In the genomic region with DNA sequence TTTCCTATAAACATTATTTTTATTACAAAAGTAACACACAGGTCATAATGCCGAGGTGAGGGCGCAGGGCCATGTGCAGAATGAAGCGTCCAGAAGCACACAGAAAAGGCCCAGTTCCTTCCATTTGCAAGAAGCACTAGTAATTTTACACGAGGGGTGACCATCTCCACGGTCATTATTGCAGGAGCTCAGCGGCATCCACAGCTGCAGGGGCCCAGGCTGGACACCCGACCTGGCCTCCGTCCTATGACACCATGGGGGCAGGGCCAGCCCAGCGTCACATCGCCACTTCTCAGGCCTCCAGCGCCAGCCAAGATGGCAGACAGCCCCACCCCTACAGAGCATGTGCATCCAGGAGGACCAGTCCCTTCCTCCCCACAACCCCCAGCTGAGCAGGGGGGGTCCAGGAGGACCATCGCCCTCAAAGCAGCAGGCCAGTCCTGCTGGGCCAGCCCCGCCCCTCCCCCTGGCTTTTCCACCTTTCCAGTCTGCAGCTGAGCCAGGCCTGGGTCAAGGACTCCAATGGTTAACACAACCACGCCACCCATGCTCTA, we compare ENCODE assay signal across 1 cellular context.
TF ChIP-seq lines count a peak whose summit lies in the region.

No MANE protein-coding gene starts in this region.

TF ChIP-seq in HepG2, 621 proteins besides CTCF, POLR2A, EP300 and RAD21 (continued from another document and continues in another):
- no peak; the same call in 1 of the 2 replicates for TF ChIP-seq BORCS8-MEF2B (CRISPR knock-in tag; IDR thresholded peaks at IDR 0.05)
- TF ChIP-seq, protein P1, sequence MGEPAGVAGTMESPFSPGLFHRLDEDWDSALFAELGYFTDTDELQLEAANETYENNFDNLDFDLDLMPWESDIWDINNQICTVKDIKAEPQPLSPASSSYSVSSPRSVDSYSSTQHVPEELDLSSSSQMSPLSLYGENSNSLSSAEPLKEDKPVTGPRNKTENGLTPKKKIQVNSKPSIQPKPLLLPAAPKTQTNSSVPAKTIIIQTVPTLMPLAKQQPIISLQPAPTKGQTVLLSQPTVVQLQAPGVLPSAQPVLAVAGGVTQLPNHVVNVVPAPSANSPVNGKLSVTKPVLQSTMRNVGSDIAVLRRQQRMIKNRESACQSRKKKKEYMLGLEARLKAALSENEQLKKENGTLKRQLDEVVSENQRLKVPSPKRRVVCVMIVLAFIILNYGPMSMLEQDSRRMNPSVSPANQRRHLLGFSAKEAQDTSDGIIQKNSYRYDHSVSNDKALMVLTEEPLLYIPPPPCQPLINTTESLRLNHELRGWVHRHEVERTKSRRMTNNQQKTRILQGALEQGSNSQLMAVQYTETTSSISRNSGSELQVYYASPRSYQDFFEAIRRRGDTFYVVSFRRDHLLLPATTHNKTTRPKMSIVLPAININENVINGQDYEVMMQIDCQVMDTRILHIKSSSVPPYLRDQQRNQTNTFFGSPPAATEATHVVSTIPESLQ (CRISPR knock-in tag; conservative IDR thresholded peaks at IDR 0.05) = no peak
- no peak for TF ChIP-seq HOXA7 (CRISPR knock-in tag; IDR thresholded peaks at IDR 0.05)
- TF ChIP-seq, protein P2, sequence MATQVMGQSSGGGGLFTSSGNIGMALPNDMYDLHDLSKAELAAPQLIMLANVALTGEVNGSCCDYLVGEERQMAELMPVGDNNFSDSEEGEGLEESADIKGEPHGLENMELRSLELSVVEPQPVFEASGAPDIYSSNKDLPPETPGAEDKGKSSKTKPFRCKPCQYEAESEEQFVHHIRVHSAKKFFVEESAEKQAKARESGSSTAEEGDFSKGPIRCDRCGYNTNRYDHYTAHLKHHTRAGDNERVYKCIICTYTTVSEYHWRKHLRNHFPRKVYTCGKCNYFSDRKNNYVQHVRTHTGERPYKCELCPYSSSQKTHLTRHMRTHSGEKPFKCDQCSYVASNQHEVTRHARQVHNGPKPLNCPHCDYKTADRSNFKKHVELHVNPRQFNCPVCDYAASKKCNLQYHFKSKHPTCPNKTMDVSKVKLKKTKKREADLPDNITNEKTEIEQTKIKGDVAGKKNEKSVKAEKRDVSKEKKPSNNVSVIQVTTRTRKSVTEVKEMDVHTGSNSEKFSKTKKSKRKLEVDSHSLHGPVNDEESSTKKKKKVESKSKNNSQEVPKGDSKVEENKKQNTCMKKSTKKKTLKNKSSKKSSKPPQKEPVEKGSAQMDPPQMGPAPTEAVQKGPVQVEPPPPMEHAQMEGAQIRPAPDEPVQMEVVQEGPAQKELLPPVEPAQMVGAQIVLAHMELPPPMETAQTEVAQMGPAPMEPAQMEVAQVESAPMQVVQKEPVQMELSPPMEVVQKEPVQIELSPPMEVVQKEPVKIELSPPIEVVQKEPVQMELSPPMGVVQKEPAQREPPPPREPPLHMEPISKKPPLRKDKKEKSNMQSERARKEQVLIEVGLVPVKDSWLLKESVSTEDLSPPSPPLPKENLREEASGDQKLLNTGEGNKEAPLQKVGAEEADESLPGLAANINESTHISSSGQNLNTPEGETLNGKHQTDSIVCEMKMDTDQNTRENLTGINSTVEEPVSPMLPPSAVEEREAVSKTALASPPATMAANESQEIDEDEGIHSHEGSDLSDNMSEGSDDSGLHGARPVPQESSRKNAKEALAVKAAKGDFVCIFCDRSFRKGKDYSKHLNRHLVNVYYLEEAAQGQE (IDR thresholded peaks at IDR 0.05; ENCODE audit: borderline replicate concordance in 1 of 2, low read depth in 1 of 2, low read length in 2 of 2) = no peak
- TF ChIP-seq ZBTB26 (CRISPR knock-in tag; IDR thresholded peaks at IDR 0.05; ENCODE audit: borderline replicate concordance) = no peak
- TF ChIP-seq ZSCAN22 (CRISPR knock-in tag; IDR thresholded peaks at IDR 0.05) = no peak
- TF ChIP-seq NFKB2 (CRISPR knock-in tag; IDR thresholded peaks at IDR 0.05; ENCODE audit: borderline replicate concordance) = peak; percentile 16; the same call in 1 of the 2 replicates
- no peak for TF ChIP-seq BRD4 (CRISPR knock-in tag; IDR thresholded peaks at IDR 0.05)
- TF ChIP-seq CSRNP1 (CRISPR knock-in tag; IDR thresholded peaks at IDR 0.05) = peak; percentile 6; the same call in 1 of the 2 replicates
- no peak for TF ChIP-seq ZFP82 (CRISPR knock-in tag; IDR thresholded peaks at IDR 0.05; ENCODE audit: borderline replicate concordance)
- TF ChIP-seq MAZ (IDR thresholded peaks at IDR 0.05; ENCODE audit: borderline replicate concordance, low read depth, low read length) = no peak
- no peak for TF ChIP-seq MAZ (CRISPR knock-in tag; IDR thresholded peaks at IDR 0.05; ENCODE audit: low read depth)
- no peak for TF ChIP-seq GABPA (IDR thresholded peaks at IDR 0.05; ENCODE audit: low read depth, low read length)
- no peak for TF ChIP-seq GABPA (CRISPR knock-in tag; IDR thresholded peaks at IDR 0.05; ENCODE audit: low read depth)
- TF ChIP-seq MED1 (CRISPR knock-in tag; IDR thresholded peaks at IDR 0.05) = no peak
- TF ChIP-seq, protein P3, sequence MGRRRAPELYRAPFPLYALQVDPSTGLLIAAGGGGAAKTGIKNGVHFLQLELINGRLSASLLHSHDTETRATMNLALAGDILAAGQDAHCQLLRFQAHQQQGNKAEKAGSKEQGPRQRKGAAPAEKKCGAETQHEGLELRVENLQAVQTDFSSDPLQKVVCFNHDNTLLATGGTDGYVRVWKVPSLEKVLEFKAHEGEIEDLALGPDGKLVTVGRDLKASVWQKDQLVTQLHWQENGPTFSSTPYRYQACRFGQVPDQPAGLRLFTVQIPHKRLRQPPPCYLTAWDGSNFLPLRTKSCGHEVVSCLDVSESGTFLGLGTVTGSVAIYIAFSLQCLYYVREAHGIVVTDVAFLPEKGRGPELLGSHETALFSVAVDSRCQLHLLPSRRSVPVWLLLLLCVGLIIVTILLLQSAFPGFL (CRISPR knock-in tag; IDR thresholded peaks at IDR 0.05) = no peak
- TF ChIP-seq NPAS2 (CRISPR knock-in tag; IDR thresholded peaks at IDR 0.05; ENCODE audit: borderline replicate concordance) = no peak
- no peak for TF ChIP-seq GFI1 (CRISPR knock-in tag; IDR thresholded peaks at IDR 0.05; ENCODE audit: borderline replicate concordance)
- no peak for TF ChIP-seq IKZF5 (CRISPR knock-in tag; IDR thresholded peaks at IDR 0.05)
- TF ChIP-seq AKAP8 (CRISPR knock-in tag; IDR thresholded peaks at IDR 0.05) = peak; percentile 100
- no peak for TF ChIP-seq ZSCAN12 (CRISPR knock-in tag; IDR thresholded peaks at IDR 0.05)
- TF ChIP-seq KMT2B (CRISPR knock-in tag; IDR thresholded peaks at IDR 0.05) = no peak
- TF ChIP-seq TMF1 (CRISPR knock-in tag; IDR thresholded peaks at IDR 0.05; ENCODE audit: low read depth) = 0 out of 2 replicates have a peak, but pooled peaks have one; percentile 21
- TF ChIP-seq AGO2 (optimal IDR thresholded peaks at IDR 0.05; ENCODE audit: low read depth, low read length) = peak; percentile 88
- TF ChIP-seq, protein P4, sequence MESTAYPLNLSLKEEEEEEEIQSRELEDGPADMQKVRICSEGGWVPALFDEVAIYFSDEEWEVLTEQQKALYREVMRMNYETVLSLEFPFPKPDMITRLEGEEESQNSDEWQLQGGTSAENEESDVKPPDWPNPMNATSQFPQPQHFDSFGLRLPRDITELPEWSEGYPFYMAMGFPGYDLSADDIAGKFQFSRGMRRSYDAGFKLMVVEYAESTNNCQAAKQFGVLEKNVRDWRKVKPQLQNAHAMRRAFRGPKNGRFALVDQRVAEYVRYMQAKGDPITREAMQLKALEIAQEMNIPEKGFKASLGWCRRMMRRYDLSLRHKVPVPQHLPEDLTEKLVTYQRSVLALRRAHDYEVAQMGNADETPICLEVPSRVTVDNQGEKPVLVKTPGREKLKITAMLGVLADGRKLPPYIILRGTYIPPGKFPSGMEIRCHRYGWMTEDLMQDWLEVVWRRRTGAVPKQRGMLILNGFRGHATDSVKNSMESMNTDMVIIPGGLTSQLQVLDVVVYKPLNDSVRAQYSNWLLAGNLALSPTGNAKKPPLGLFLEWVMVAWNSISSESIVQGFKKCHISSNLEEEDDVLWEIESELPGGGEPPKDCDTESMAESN (CRISPR knock-in tag; conservative IDR thresholded peaks at IDR 0.05) = no peak
- TF ChIP-seq ZNF550 (CRISPR knock-in tag; IDR thresholded peaks at IDR 0.05; ENCODE audit: borderline replicate concordance) = no peak
- TF ChIP-seq CENPX (CRISPR knock-in tag; IDR thresholded peaks at IDR 0.05) = no peak
- no peak for TF ChIP-seq ZKSCAN8 (CRISPR knock-in tag; IDR thresholded peaks at IDR 0.05; ENCODE audit: borderline replicate concordance)
- no peak for TF ChIP-seq MTA1 (CRISPR knock-in tag; IDR thresholded peaks at IDR 0.05; ENCODE audit: borderline replicate concordance)
- TF ChIP-seq ZNF773 (CRISPR knock-in tag; IDR thresholded peaks at IDR 0.05; ENCODE audit: borderline replicate concordance) = 0 out of 2 replicates have a peak, but pooled peaks have one; percentile 22
- TF ChIP-seq, protein P5, sequence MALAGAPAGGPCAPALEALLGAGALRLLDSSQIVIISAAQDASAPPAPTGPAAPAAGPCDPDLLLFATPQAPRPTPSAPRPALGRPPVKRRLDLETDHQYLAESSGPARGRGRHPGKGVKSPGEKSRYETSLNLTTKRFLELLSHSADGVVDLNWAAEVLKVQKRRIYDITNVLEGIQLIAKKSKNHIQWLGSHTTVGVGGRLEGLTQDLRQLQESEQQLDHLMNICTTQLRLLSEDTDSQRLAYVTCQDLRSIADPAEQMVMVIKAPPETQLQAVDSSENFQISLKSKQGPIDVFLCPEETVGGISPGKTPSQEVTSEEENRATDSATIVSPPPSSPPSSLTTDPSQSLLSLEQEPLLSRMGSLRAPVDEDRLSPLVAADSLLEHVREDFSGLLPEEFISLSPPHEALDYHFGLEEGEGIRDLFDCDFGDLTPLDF (CRISPR knock-in tag; IDR thresholded peaks at IDR 0.05) = 0 out of 2 replicates have a peak, but pooled peaks have one; percentile 30
- no peak for TF ChIP-seq FOSL2 (CRISPR knock-in tag; IDR thresholded peaks at IDR 0.05)
- no peak for TF ChIP-seq TAF15 (IDR thresholded peaks at IDR 0.05; ENCODE audit: low read depth, low read length, poor library complexity, severe bottlenecking)
- TF ChIP-seq ZNF558 (CRISPR knock-in tag; IDR thresholded peaks at IDR 0.05; ENCODE audit: borderline replicate concordance) = no peak
- no peak for TF ChIP-seq ZFP37 (CRISPR knock-in tag; IDR thresholded peaks at IDR 0.05; ENCODE audit: borderline replicate concordance)
- no peak for TF ChIP-seq ZNF605 (CRISPR knock-in tag; IDR thresholded peaks at IDR 0.05)
- no peak for TF ChIP-seq ZUFSP (CRISPR knock-in tag; IDR thresholded peaks at IDR 0.05; ENCODE audit: borderline replicate concordance)
- no peak for TF ChIP-seq CAMTA2 (CRISPR knock-in tag; IDR thresholded peaks at IDR 0.05; ENCODE audit: borderline replicate concordance)
- no peak for TF ChIP-seq NFKBIZ (CRISPR knock-in tag; IDR thresholded peaks at IDR 0.05)
- TF ChIP-seq PCBP1 (IDR thresholded peaks at IDR 0.05; ENCODE audit: borderline replicate concordance, low read depth, low read length) = no peak
- TF ChIP-seq CHD4 (IDR thresholded peaks at IDR 0.05; ENCODE audit: borderline replicate concordance, low read length) = no peak
- TF ChIP-seq SP140L (CRISPR knock-in tag; IDR thresholded peaks at IDR 0.05; ENCODE audit: borderline replicate concordance) = no peak
- no peak for TF ChIP-seq MYNN (CRISPR knock-in tag; IDR thresholded peaks at IDR 0.05; ENCODE audit: low read depth)
- no peak; the same call in 1 of the 2 replicates for TF ChIP-seq ZNF776 (CRISPR knock-in tag; IDR thresholded peaks at IDR 0.05)
- TF ChIP-seq TGIF2 (CRISPR knock-in tag; IDR thresholded peaks at IDR 0.05) = no peak
- TF ChIP-seq ARNTL (CRISPR knock-in tag; IDR thresholded peaks at IDR 0.05) = no peak
- TF ChIP-seq TAF1 (CRISPR knock-in tag; IDR thresholded peaks at IDR 0.05) = no peak
